Comparison of ENCODE assay signal across 11 cellular contexts in the genomic region with DNA sequence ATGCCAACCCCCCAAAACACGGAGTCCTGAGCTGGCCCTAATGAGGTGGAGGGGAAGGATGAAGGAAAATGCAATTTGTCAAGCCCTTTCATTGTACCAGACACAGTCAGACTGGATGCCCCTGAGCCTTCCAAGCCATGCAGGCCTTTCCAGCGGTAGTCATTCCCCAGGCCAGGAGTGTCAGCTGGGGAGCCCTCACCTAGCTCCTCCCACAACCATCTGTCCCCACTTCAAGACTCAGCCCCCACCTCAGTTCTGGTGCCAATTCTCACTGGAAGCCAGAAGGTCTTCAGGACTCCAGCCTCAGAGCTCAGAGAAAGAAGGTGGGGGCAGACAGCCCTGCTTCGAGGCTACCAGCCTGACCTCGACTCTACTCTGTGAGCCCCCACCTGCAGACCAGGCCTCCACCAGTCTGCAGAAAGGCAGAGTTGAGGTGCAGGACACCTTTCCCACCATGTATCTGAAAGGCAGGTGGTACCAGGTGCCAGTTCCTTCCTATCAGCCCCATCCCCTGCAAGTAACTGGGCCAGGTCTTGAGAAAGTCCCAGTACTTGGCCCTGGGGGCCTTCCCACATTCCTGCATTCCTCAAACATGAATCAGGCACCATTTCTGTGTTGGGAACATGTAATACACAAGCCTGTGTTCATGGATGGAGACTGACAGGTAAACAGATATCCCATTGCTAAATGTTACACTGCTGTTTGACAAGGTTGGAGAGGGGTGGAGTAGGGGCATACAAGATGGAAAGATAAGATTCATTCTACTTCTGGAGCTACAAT.
A peak's percentile ranks its signal among the peaks of the same experiment; 100 is the strongest.
DNase-seq lines count a peak whose midpoint lies in the region; ATAC-seq and TF ChIP-seq lines count a peak whose summit lies in the region.
"Had no signal": no experiment of that assay in that cellular context is flagged by ENCODE, and none has a peak within 500 bp of the region (broad histone marks: within the 10 kb centered on the region; RNA-seq: fewer than 3 reads in every experiment).

No MANE protein-coding gene starts in this region.

- POLR2A ChIA-PET in CD4-positive, alpha-beta memory T cell (lab: Charles Lee; ENCODE audit: partially characterized antibody) = interaction anchor here (0.7 to 7.5 kb wide), 3 partner anchors 8 to 250 kb away, joined by 3 to 60 read pairs (median 3); no protein-coding TSS in a partner anchor

- no peak overlapping the region for H3K27ac ChIP-seq in CD4-positive, alpha-beta memory T cell (ENCODE audit: low read depth, low read length)
- H3K27ac ChIP-seq in KOPT-K1 (ENCODE audit: low read depth, low read length, poor library complexity, severe bottlenecking) = peak overlapping the region; percentile 93
- no peak overlapping the region for H3K27ac ChIP-seq in mesenchymal stem cell (ENCODE audit: low read length, poor library complexity, severe bottlenecking)
- peak overlapping the region in 2 of 8 donors; percentile 9 to 58 for H3K27ac ChIP-seq in spleen
- H3K27ac ChIP-seq in sigmoid colon = no peak overlapping the region

- H2AK5ac ChIP-seq in mesenchymal stem cell (ENCODE audit: low read length, severe bottlenecking) = peak overlapping the region; percentile 77

- H3K4me2 ChIP-seq in mesenchymal stem cell (ENCODE audit: low read length, poor library complexity, severe bottlenecking) = no peak overlapping the region

- H4K91ac ChIP-seq in mesenchymal stem cell (ENCODE audit: low read length) = no peak overlapping the region

- peaks cover 3% of the 10 kb centered on the region for H3K79me1 ChIP-seq in mesenchymal stem cell (replicated peaks; ENCODE audit: low read length, poor library complexity, severe bottlenecking)

- H3K9me3 ChIP-seq in CD4-positive, alpha-beta memory T cell (ENCODE audit: control insufficient read depth in 1 of 2, low read length in 2 of 2) = no peaks in the 10 kb centered on the region
- no peaks in the 10 kb centered on the region for H3K9me3 ChIP-seq in KOPT-K1 (ENCODE audit: insufficient read depth, low read length, poor library complexity, severe bottlenecking)
- H3K9me3 ChIP-seq in mesenchymal stem cell (ENCODE audit: control insufficient read depth, low read length) = no peaks in the 10 kb centered on the region
- no peaks in the 10 kb centered on the region for H3K9me3 ChIP-seq in spleen
- H3K9me3 ChIP-seq in sigmoid colon = no peaks in the 10 kb centered on the region
- H3K9me3 ChIP-seq: body of pancreas had no signal

- H2BK5ac ChIP-seq in mesenchymal stem cell (ENCODE audit: low read depth, low read length, poor library complexity, severe bottlenecking) = no peak overlapping the region

- H3K18ac ChIP-seq in mesenchymal stem cell (ENCODE audit: low read depth in 1 of 2, low read length in 2 of 2) = no peak overlapping the region

- CTCF ChIA-PET in CD4-positive, alpha-beta memory T cell (lab: Charles Lee; ENCODE audit: partially characterized antibody) = interaction anchor here (0.6 to 2.0 kb wide), 3 partner anchors 8 to 253 kb away, joined by 3 to 9 read pairs (median 3); no protein-coding TSS in a partner anchor

- H4K8ac ChIP-seq in mesenchymal stem cell (ENCODE audit: low read length) = no peak overlapping the region

- H3K4me3 Mint-ChIP-seq in CD4-positive, alpha-beta memory T cell = peak overlapping the region in 2 of 8 donors; percentile 17 to 45

- no peak for TF ChIP-seq POLR2A in spleen (IDR thresholded peaks at IDR 0.05)
- no peak for TF ChIP-seq POLR2A in sigmoid colon (IDR thresholded peaks at IDR 0.05)

- H2BK15ac ChIP-seq in mesenchymal stem cell (ENCODE audit: low read depth, poor library complexity, severe bottlenecking) = no peak overlapping the region

- DNase-seq in CD4-positive, alpha-beta memory T cell = no peak
- DNase-seq in T47D (ENCODE audit: low read depth in 1 of 2, low spot score in 1 of 2) (peak; percentile 43 to 84), mesenchymal stem cell (peak; percentile 68), spleen (no peak), NCI-H1930 (lab: John Stamatoyannopoulos, UW) (no peak), sigmoid colon (no peak)
- DNase-seq: stimulated activated naive CD4-positive, alpha-beta T cell treated with Interleukin-2 at 50 U/mL for 16 hours had no signal

- intact Hi-C loops in CD4-positive, alpha-beta memory T cell (cut with micrococcal nuclease) = loop anchor here (10.0 kb wide), 3 partner anchors 90 to 370 kb away; no protein-coding TSS in a partner anchor
- intact Hi-C loops in spleen (cut with DNase I; ENCODE audit: low total_unique reads) = no loop called here
- intact Hi-C loops in sigmoid colon (cut with DNase I) = no loop called here

- TF ChIP-seq EP300 in sigmoid colon (IDR thresholded peaks at IDR 0.05) = no peak

- no peak overlapping the region for H2BK120ac ChIP-seq in mesenchymal stem cell (ENCODE audit: low read depth, low read length)

- H3K23ac ChIP-seq in mesenchymal stem cell (ENCODE audit: low read length in 2 of 2) = no peak overlapping the region

- no peaks in the 10 kb centered on the region for H3K36me3 Mint-ChIP-seq in CD4-positive, alpha-beta memory T cell

- ATAC-seq in GM19328 (IDR thresholded peaks at IDR 0.05; ENCODE audit: unreplicated experiment) = no peak
- ATAC-seq: body of pancreas, Right ventricle myocardium inferior had no signal

- TF ChIP-seq CTCF in spleen (IDR thresholded peaks at IDR 0.05 in 8 of 11, conservative IDR thresholded peaks at IDR 0.05 in 3 of 11) = no peak
- no peak for TF ChIP-seq CTCF in sigmoid colon (IDR thresholded peaks at IDR 0.05)

- peak overlapping the region; percentile 77 to 91 (median 79) for H3K27ac Mint-ChIP-seq in CD4-positive, alpha-beta memory T cell

- no peaks in the 10 kb centered on the region for H3K27me3 Mint-ChIP-seq in CD4-positive, alpha-beta memory T cell

- peaks cover 63 to 89% (median 77%) of the 10 kb centered on the region in 4 donors for H3K4me1 Mint-ChIP-seq in CD4-positive, alpha-beta memory T cell

- H3K27me3 ChIP-seq in CD4-positive, alpha-beta memory T cell (ENCODE audit: insufficient read depth, low read length) = no peaks in the 10 kb centered on the region
- H3K27me3 ChIP-seq in mesenchymal stem cell (ENCODE audit: control insufficient read depth in 1 of 2, insufficient read depth in 1 of 2, low read length in 2 of 2) (peaks cover 0 to 14% of the 10 kb centered on the region in 2 experiments), spleen (replicated peaks in 1 of 7) (peaks cover 0 to 5% (median 0%) of the 10 kb centered on the region in 7 donors), sigmoid colon (no peaks in the 10 kb centered on the region)
- H3K27me3 ChIP-seq: body of pancreas had no signal

- peaks cover 88% of the 10 kb centered on the region for H3K4me1 ChIP-seq in CD4-positive, alpha-beta memory T cell (ENCODE audit: insufficient read depth, low read length)
- H3K4me1 ChIP-seq in mesenchymal stem cell (ENCODE audit: control insufficient read depth, insufficient read depth, low read depth, low read length) (peaks cover 37% of the 10 kb centered on the region), spleen (peaks cover 0 to 67% (median 49%) of the 10 kb centered on the region in 6 donors), sigmoid colon (peaks cover 0 to 22% (median 18%) of the 10 kb centered on the region in 4 donors)

- no peak overlapping the region for H2AFZ ChIP-seq in mesenchymal stem cell (ENCODE audit: low read depth, low read length)

- no peak overlapping the region for H3K9ac ChIP-seq in mesenchymal stem cell (ENCODE audit: low read length)

- WGBS in mesenchymal stem cell = 85% methylated on average over 4 of the region's 4 CpGs
- 84 to 95% (median 91%) methylated on average over 2 to 4 of the region's 4 CpGs for WGBS in spleen, 5 donors
- WGBS in sigmoid colon, 2 donors = 85 to 88% methylated on average over 4 of the region's 4 CpGs

- no peak overlapping the region for H3K4me3 ChIP-seq in CD4-positive, alpha-beta memory T cell (ENCODE audit: low read length in 2 of 2)
- H3K4me3 ChIP-seq in mesenchymal stem cell (ENCODE audit: insufficient read depth in 1 of 2, low read depth in 1 of 2, low read length in 2 of 2) (no peak overlapping the region), spleen (no peak overlapping the region), sigmoid colon (no peak overlapping the region)
- H3K4me3 ChIP-seq: body of pancreas had no signal

- H3K14ac ChIP-seq in mesenchymal stem cell (ENCODE audit: low read length in 2 of 2) = no peak overlapping the region

- peak overlapping the region in 1 of 2 experiments; percentile 17 for H3K4ac ChIP-seq in mesenchymal stem cell (ENCODE audit: low read depth in 1 of 2, low read length in 2 of 2)

- H2BK12ac ChIP-seq in mesenchymal stem cell (ENCODE audit: low read length in 2 of 2) = no peak overlapping the region

- H3K9me3 Mint-ChIP-seq in CD4-positive, alpha-beta memory T cell = peaks cover 0 to 2% (median 0%) of the 10 kb centered on the region in 8 donors

- H3K36me3 ChIP-seq in CD4-positive, alpha-beta memory T cell (ENCODE audit: insufficient read depth, low read length) = no peaks in the 10 kb centered on the region
- H3K36me3 ChIP-seq in KOPT-K1 (ENCODE audit: insufficient read depth, low read length) (no peaks in the 10 kb centered on the region), mesenchymal stem cell (ENCODE audit: control insufficient read depth in 1 of 2, insufficient read depth in 2 of 2, low read depth in 1 of 2, low read length in 2 of 2) (no peaks in the 10 kb centered on the region), spleen (no peaks in the 10 kb centered on the region), sigmoid colon (no peaks in the 10 kb centered on the region)

- in situ Hi-C loops in T47D (cut with HindIII; ENCODE audit: low pct_unique_long_range_greater_than_20kb, low sequenced_read_pairs) = no loop called here

Comparison
In these comparisons a context has a peak if more than half of its experiments do, and no peak if none do; other contexts are left out.
1. DNase-seq: peak in T47D (2 of 2) and mesenchymal stem cell (single experiment); none in CD4-positive, alpha-beta memory T cell (0 of 5), spleen (single experiment), NCI-H1930 (0 of 2) and sigmoid colon (single experiment).